Comparison of ENCODE assay signal across 39 cellular contexts in the genomic region with DNA sequence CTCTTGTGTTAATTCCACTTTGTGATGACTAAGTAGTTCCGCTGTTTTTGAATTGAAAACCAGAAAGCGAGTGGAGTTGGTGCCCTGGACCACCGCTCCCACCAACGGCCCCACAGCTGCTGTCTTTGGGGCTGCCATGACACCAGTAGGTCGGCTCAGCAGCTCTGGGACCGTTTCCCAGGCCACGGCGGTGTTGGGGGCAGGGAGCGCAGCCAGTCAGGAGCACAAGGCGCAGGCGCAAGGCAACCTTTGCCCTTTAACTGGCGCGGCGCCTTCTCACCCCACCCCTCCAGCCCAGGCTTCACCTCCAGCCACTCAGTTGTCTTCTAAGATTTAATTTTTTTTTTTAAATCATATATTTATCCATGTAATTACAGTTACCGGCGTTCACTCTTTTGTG. TPM values are rescaled to one million over a fixed set of nuclear protein-coding genes. Genes with fewer than 3 reads are reported as not detected.
"Had no signal": no experiment of that assay in that cellular context is flagged by ENCODE, and none has a peak within 500 bp of the region (broad histone marks: within the 10 kb centered on the region; RNA-seq: fewer than 3 reads in every experiment).

Gene GK2 (minus strand): TSS at position 166 of the 400 bp plus-strand sequence. CDS start 28 bp downstream, at position 138.

- H3K36me3 ChIP-seq: adrenal gland, breast epithelium, MG63, Peyer's patch had no signal

- H3K9me3 ChIP-seq: adrenal gland, body of pancreas, breast epithelium, MG63, Peyer's patch had no signal

- DNase-seq: activated CD4-positive, alpha-beta T cell treated with anti-CD3 and anti-CD28 coated beads for 36 hours; activated CD4-positive, alpha-beta T cell treated with anti-CD3 and anti-CD28 coated beads, Interleukin-2, amount 10 ng/mL, durations not matched to agents 7 days and 5 days; activated CD4-positive, alpha-beta T cell treated with anti-CD3 and anti-CD28 coated beads, Interleukin-2, amount 50 U/mL, for 48 hours; activated CD8-positive, alpha-beta memory T cell treated with anti-CD3 and anti-CD28 coated beads, Interleukin-2, amount 50 U/mL, for 4 hours; activated CD8-positive, alpha-beta T cell treated with anti-CD3 and anti-CD28 coated beads, Interleukin-2, amount 10 ng/mL, durations not matched to agents 7 days and 5 days; activated gamma-delta T cell treated with Interleukin-2 at 50 U/mL for 16 hours; activated naive CD4-positive, alpha-beta T cell treated with anti-CD3 and anti-CD28 coated beads for 36 hours; activated T-cell treated with anti-CD3 and anti-CD28 coated beads for 4 hours; activated T-cell treated with anti-CD3 and anti-CD28 coated beads, Interleukin-2, amount 50 U/mL, for 4 hours; adrenal gland; body of pancreas; Kasumi-1; KG1; MG63; NCI-H1048; NCI-H1105 treated with DMSO at 0.1 percent for 48 hours; NCI-H1436; NCI-H1694; NCI-H1930; NCI-H2081 treated with DMSO at 0.1 percent for 48 hours; NCI-H226; NCI-H446 treated with DMSO at 0.1 percent for 48 hours; NCI-H524; NCI-H69; NCI-H82; PC-3; Peyer's patch; RPMI8226; T1000 had no signal

- FAIRE-seq: astrocyte, TTC549 had no signal

- H3K27ac ChIP-seq: adrenal gland, body of pancreas, breast epithelium, Peyer's patch had no signal

- H3K4me3 ChIP-seq: adrenal gland, body of pancreas, breast epithelium, MG63, Peyer's patch had no signal

- H3K27me3 ChIP-seq: adrenal gland, body of pancreas, breast epithelium, MG63, Peyer's patch had no signal

- H3K4me1 ChIP-seq: adrenal gland, body of pancreas, breast epithelium, Peyer's patch had no signal

- ATAC-seq: activated CD4-positive, alpha-beta T cell treated with anti-CD3 and anti-CD28 coated beads for 36 hours; activated CD4-positive, CD25-positive, alpha-beta regulatory T cell treated with anti-CD3 and anti-CD28 coated beads, Interleukin-2, amount 50 U/mL, for 24 hours; activated CD8-positive, alpha-beta T cell treated with anti-CD3 and anti-CD28 coated beads, Interleukin-2, amount 10 ng/mL, durations not matched to agents 7 days and 5 days; activated naive CD4-positive, alpha-beta T cell treated with anti-CD3 and anti-CD28 coated beads, Interleukin-2, amount 50 U/mL, for 72 hours; activated T-cell treated with anti-CD3 and anti-CD28 coated beads, Interleukin-2, amount 50 U/mL, for 4 hours; body of pancreas; PC-3 had no signal

RNA-seq across cellular contexts. Expression of gene GK2, which starts in this region (rescaled TPM):
- total RNA-seq: activated CD4-positive, alpha-beta T cell treated with anti-CD3 and anti-CD28 coated beads for 36 hours; activated CD4-positive, alpha-beta T cell treated with anti-CD3 and anti-CD28 coated beads, Interleukin-2, amount 10 ng/mL, durations not matched to agents 7 days and 5 days; activated CD8-positive, alpha-beta T cell treated with anti-CD3 and anti-CD28 coated beads, Interleukin-2, amount 10 ng/mL, durations not matched to agents 7 days and 5 days; activated naive CD4-positive, alpha-beta T cell treated with anti-CD3 and anti-CD28 coated beads for 36 hours; activated naive CD4-positive, alpha-beta T cell treated with anti-CD3 and anti-CD28 coated beads, Interleukin-2, amount 50 U/mL, for 72 hours; activated T-cell treated with anti-CD3 and anti-CD28 coated beads, Interleukin-2, amount 50 U/mL, for 4 hours; activated T-helper 1 cell treated with anti-CD3 and anti-CD28 coated beads, Interleukin-12 subunit alpha, Interleukin-12 subunit beta, Interleukin-2, Interleukin-4 antibody, amounts not matched to agents 30 ng/mL and 10 ng/mL and 1 ng/mL, durations not matched to agents 14 hours and 24 hours and 36 hours; adrenal gland; astrocyte; body of pancreas; cardiac septum; PC-3; Peyer's patch; T-helper 1 cell treated with Interleukin-12 subunit alpha and Interleukin-12 subunit beta and Interleukin-4 antibody, amounts not matched to agents 30 ng/mL and 1 ng/mL, for 36 hours; T-helper 2 cell treated with Interferon-gamma antibody and Interleukin-4, amounts not matched to agents 100 ng/mL and 5 ng/mL, for 36 hours had no signal
- polyA plus RNA-seq: adrenal gland, IgD-negative memory B cell had no signal
